19 cellular contexts compared by ENCODE assay signal in the genomic region with DNA sequence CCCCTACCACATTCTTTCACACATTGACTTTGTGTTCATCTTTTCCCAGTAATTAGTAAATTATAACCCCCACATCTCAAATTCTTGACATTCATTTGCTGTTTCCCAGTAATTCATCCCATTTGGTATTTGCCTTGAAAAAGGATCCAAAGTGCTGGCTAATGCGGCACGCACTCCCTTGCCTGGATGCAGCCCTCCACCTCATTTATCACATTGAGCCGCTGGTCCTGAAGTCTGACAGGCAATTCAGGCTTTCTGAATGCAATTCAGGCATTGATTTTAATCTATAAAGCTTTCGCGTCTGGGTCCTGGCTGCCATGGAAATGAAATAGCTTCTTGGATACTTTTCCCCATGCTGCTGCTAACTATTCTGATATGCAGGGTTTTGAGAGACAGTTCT.
DNase-seq lines count a peak whose midpoint lies in the region; ATAC-seq, FAIRE-seq and TF ChIP-seq lines count a peak whose summit lies in the region.
"Had no signal": no experiment of that assay in that cellular context is flagged by ENCODE, and none has a peak within 500 bp of the region (broad histone marks: within the 10 kb centered on the region; RNA-seq: fewer than 3 reads in every experiment).

No MANE protein-coding gene starts in this region.

- DNase-seq in activated T-cell treated with anti-CD3 and anti-CD28 coated beads, Interleukin-2, amount 50 U/mL, for 24 hours = no peak
- no peak for DNase-seq in activated T-cell treated with anti-CD3 and anti-CD28 coated beads, Interleukin-2, amount 50 U/mL, for 48 hours
- DNase-seq in GM12891 (ENCODE audit: insufficient read length, low spot score) (no peak), neural crest cell (ENCODE audit: low read depth, low spot score) (no peak), Kasumi-1 (lab: John Stamatoyannopoulos, UW) (no peak), chondrocyte (ENCODE audit: low spot score) (no peak)
- DNase-seq: activated CD4-positive, alpha-beta T cell treated with anti-CD3 and anti-CD28 coated beads for 1 hour; activated CD8-positive, alpha-beta memory T cell treated with anti-CD3 and anti-CD28 coated beads, Interleukin-2, amount 50 U/mL, for 4 hours; body of pancreas; colonic mucosa; GOT3; NCI-H1436; NCI-H2171; NCI-H524 treated with DMSO at 0.1 percent for 48 hours; ovary; sigmoid colon had no signal

- ATAC-seq in activated CD4-positive, CD25-positive, alpha-beta regulatory T cell treated with anti-CD3 and anti-CD28 coated beads, Interleukin-2, amount 50 U/mL, for 24 hours = no peak
- ATAC-seq: body of pancreas had no signal

- peaks cover 6% of the 10 kb centered on the region for H3K9me3 Mint-ChIP-seq in activated T-cell treated with anti-CD3 and anti-CD28 coated beads, Interleukin-2, amount 50 U/mL, for 24 hours
- H3K9me3 Mint-ChIP-seq in brain (peaks cover 0 to 4% (median 2%) of the 10 kb centered on the region in 5 experiments), neural crest cell (no peaks in the 10 kb centered on the region), chondrocyte (ENCODE audit: low read depth) (peaks cover 2% of the 10 kb centered on the region)
- H3K9me3 Mint-ChIP-seq: immature natural killer cell had no signal

- H3K27me3 Mint-ChIP-seq in activated T-cell treated with anti-CD3 and anti-CD28 coated beads, Interleukin-2, amount 50 U/mL, for 24 hours = no peaks in the 10 kb centered on the region
- H3K27me3 Mint-ChIP-seq in brain = peaks cover 4% of the 10 kb centered on the region
- H3K27me3 Mint-ChIP-seq in neural crest cell (ENCODE audit: low read depth) = no peaks in the 10 kb centered on the region
- no peaks in the 10 kb centered on the region for H3K27me3 Mint-ChIP-seq in chondrocyte (ENCODE audit: low read depth)

- H3K36me3 Mint-ChIP-seq in activated T-cell treated with anti-CD3 and anti-CD28 coated beads, Interleukin-2, amount 50 U/mL, for 24 hours (ENCODE audit: low read depth) = no peaks in the 10 kb centered on the region
- H3K36me3 Mint-ChIP-seq in brain (no peaks in the 10 kb centered on the region), neural crest cell (ENCODE audit: low read depth) (no peaks in the 10 kb centered on the region), chondrocyte (ENCODE audit: low read depth) (no peaks in the 10 kb centered on the region)
- H3K36me3 Mint-ChIP-seq: immature natural killer cell had no signal

- FAIRE-seq in GM12891 (lab: Jason Lieb, UNC) = peak; percentile 16

- TF ChIP-seq CTCF in brain (conservative IDR thresholded peaks at IDR 0.05) (no peak), neural crest cell (conservative IDR thresholded peaks at IDR 0.05) (no peak), chondrocyte (IDR thresholded peaks at IDR 0.05) (no peak)

- H3K4me1 Mint-ChIP-seq in activated T-cell treated with anti-CD3 and anti-CD28 coated beads, Interleukin-2, amount 50 U/mL, for 24 hours (ENCODE audit: low read depth) = peaks cover 16% of the 10 kb centered on the region
- H3K4me1 Mint-ChIP-seq in brain (peaks cover 57% of the 10 kb centered on the region), neural crest cell (peaks cover 30% of the 10 kb centered on the region), chondrocyte (ENCODE audit: low read depth) (peaks cover 46% of the 10 kb centered on the region)

- no peak overlapping the region for H3K4me3 Mint-ChIP-seq in activated T-cell treated with anti-CD3 and anti-CD28 coated beads, Interleukin-2, amount 50 U/mL, for 24 hours
- H3K4me3 Mint-ChIP-seq in brain = peak overlapping the region; percentile 1 to 62 (median 49)
- H3K4me3 Mint-ChIP-seq in neural crest cell = peak overlapping the region; percentile 44
- H3K4me3 Mint-ChIP-seq in chondrocyte (ENCODE audit: unreplicated experiment) = no peak overlapping the region

- H3K27ac Mint-ChIP-seq in activated T-cell treated with anti-CD3 and anti-CD28 coated beads, Interleukin-2, amount 50 U/mL, for 24 hours = peak overlapping the region; percentile 80
- H3K27ac Mint-ChIP-seq in brain = peak overlapping the region; percentile 77 to 93 (median 80)
- H3K27ac Mint-ChIP-seq in neural crest cell (ENCODE audit: unreplicated experiment) = no peak overlapping the region
- H3K27ac Mint-ChIP-seq in chondrocyte (ENCODE audit: unreplicated experiment) = no peak overlapping the region

- TF ChIP-seq POLR2A in GM12891 (IDR thresholded peaks at IDR 0.05; ENCODE audit: low read depth, low read length) = no peak

TF ChIP-seq in GM12891, 5 proteins besides CTCF, POLR2A, EP300 and RAD21:
- TF ChIP-seq PAX5 (IDR thresholded peaks at IDR 0.05; ENCODE audit: insufficient read depth, low read length, severe bottlenecking) (no peak), POLR2AphosphoS5 (IDR thresholded peaks at IDR 0.05; ENCODE audit: low read depth, low read length) (no peak), TAF1 (IDR thresholded peaks at IDR 0.05; ENCODE audit: low read depth, low read length) (no peak), SPI1 (IDR thresholded peaks at IDR 0.05; ENCODE audit: low read depth, low read length) (no peak), POU2F2 (IDR thresholded peaks at IDR 0.05; ENCODE audit: low read depth, low read length) (no peak)

Comparison
In these comparisons a context has a peak if more than half of its experiments do, and no peak if none do; other contexts are left out.
1. H3K27ac Mint-ChIP-seq: peak in activated T-cell treated with anti-CD3 and anti-CD28 coated beads, Interleukin-2, amount 50 U/mL, for 24 hours (single experiment) and brain (5 of 5); none in neural crest cell (single experiment) and chondrocyte (single experiment).
2. H3K4me3 Mint-ChIP-seq: peak in brain (5 of 5) and neural crest cell (single experiment); none in activated T-cell treated with anti-CD3 and anti-CD28 coated beads, Interleukin-2, amount 50 U/mL, for 24 hours (single experiment) and chondrocyte (single experiment).